21 cellular contexts compared by ENCODE assay signal in genomic region chr2:135169900-135170753, GRCh38.
DNase-seq lines count a peak whose midpoint lies in the region; ATAC-seq and TF ChIP-seq lines count a peak whose summit lies in the region.
"Had no signal": no experiment of that assay in that cellular context is flagged by ENCODE, and none has a peak within 500 bp of the region (broad histone marks: within the 10 kb centered on the region; RNA-seq: fewer than 3 reads in every experiment).

No MANE protein-coding gene starts in this region.

- peaks cover 55% of the 10 kb centered on the region for H3K36me3 Mint-ChIP-seq in activated CD4-positive, alpha-beta T cell treated with anti-CD3 and anti-CD28 coated beads, Interleukin-2, amount 10 ng/mL, durations not matched to agents 24 days and 14 days (ENCODE audit: low read depth)
- H3K36me3 Mint-ChIP-seq in activated naive CD8-positive, alpha-beta T cell treated with anti-CD3 and anti-CD28 coated beads for 36 hours: peaks cover 44% of the 10 kb centered on the region

- H3K27me3 Mint-ChIP-seq in activated CD4-positive, alpha-beta T cell treated with anti-CD3 and anti-CD28 coated beads, Interleukin-2, amount 10 ng/mL, durations not matched to agents 24 days and 14 days: no peaks in the 10 kb centered on the region
- no peaks in the 10 kb centered on the region for H3K27me3 Mint-ChIP-seq in activated naive CD8-positive, alpha-beta T cell treated with anti-CD3 and anti-CD28 coated beads for 36 hours

- H3K4me2 ChIP-seq in neural cell (ENCODE audit: low read length): no peak overlapping the region
- H3K4me2 ChIP-seq: A549, BLaER1 had no signal

- TF ChIP-seq RAD21 in neural cell (conservative IDR thresholded peaks at IDR 0.05): peak; percentile 10

- intact Hi-C loops in activated CD4-positive, alpha-beta T cell treated with anti-CD3 and anti-CD28 coated beads, Interleukin-2, amount 10 ng/mL, durations not matched to agents 24 days and 14 days (cut with micrococcal nuclease): no loop called here

- H4K20me1 ChIP-seq in neural cell (ENCODE audit: insufficient read depth): no peaks in the 10 kb centered on the region
- H4K20me1 ChIP-seq: BLaER1 had no signal

- TF ChIP-seq EP300 in neural cell (conservative IDR thresholded peaks at IDR 0.05; ENCODE audit: poor library complexity, severe bottlenecking): peak; percentile 58

- H3F3A ChIP-seq in neural cell (ENCODE audit: insufficient read depth, low read length, poor library complexity, severe bottlenecking): peaks cover 3% of the 10 kb centered on the region

- H3K4me3 Mint-ChIP-seq in activated CD4-positive, alpha-beta T cell treated with anti-CD3 and anti-CD28 coated beads, Interleukin-2, amount 10 ng/mL, durations not matched to agents 24 days and 14 days: peak overlapping the region; percentile 41
- H3K4me3 Mint-ChIP-seq in activated naive CD8-positive, alpha-beta T cell treated with anti-CD3 and anti-CD28 coated beads for 36 hours: peak overlapping the region; percentile 61
- H3K4me3 Mint-ChIP-seq: nephron had no signal

- no peak overlapping the region for H2AFZ ChIP-seq in neural cell (ENCODE audit: low read depth, low read length)

- TF ChIP-seq CTCF in neural cell (IDR thresholded peaks at IDR 0.05; ENCODE audit: poor library complexity, severe bottlenecking): no peak

- no peak for ATAC-seq in GM18520 (IDR thresholded peaks at IDR 0.05; ENCODE audit: unreplicated experiment)
- ATAC-seq: A549; activated CD4-positive, CD25-positive, alpha-beta regulatory T cell treated with anti-CD3 and anti-CD28 coated beads, Interleukin-2, amount 50 U/mL, for 24 hours; esophagus mucosa; gastroesophageal sphincter had no signal

- H3K27ac Mint-ChIP-seq in activated CD4-positive, alpha-beta T cell treated with anti-CD3 and anti-CD28 coated beads, Interleukin-2, amount 10 ng/mL, durations not matched to agents 24 days and 14 days: peak overlapping the region; percentile 30
- H3K27ac Mint-ChIP-seq in activated naive CD8-positive, alpha-beta T cell treated with anti-CD3 and anti-CD28 coated beads for 36 hours: peak overlapping the region; percentile 80
- H3K27ac Mint-ChIP-seq: nephron had no signal

- H3K27me3 ChIP-seq in neural cell (ENCODE audit: insufficient read depth, low read depth, low read length): no peaks in the 10 kb centered on the region
- H3K27me3 ChIP-seq: BLaER1, gastroesophageal sphincter, Peyer's patch, vagina had no signal

- no peak overlapping the region for H3K9ac ChIP-seq in neural cell (ENCODE audit: low read length)
- H3K9ac ChIP-seq: BLaER1 had no signal

- no peaks in the 10 kb centered on the region for H3K79me2 ChIP-seq in neural cell (replicated peaks; ENCODE audit: insufficient read depth, low read length)

- peaks cover 6% of the 10 kb centered on the region for H3K4me1 Mint-ChIP-seq in activated CD4-positive, alpha-beta T cell treated with anti-CD3 and anti-CD28 coated beads, Interleukin-2, amount 10 ng/mL, durations not matched to agents 24 days and 14 days
- H3K4me1 Mint-ChIP-seq in activated naive CD8-positive, alpha-beta T cell treated with anti-CD3 and anti-CD28 coated beads for 36 hours: peaks cover 17% of the 10 kb centered on the region
- H3K4me1 Mint-ChIP-seq: nephron had no signal

- H3K27ac ChIP-seq in neural cell (ENCODE audit: low read length): peak overlapping the region; percentile 46
- H3K27ac ChIP-seq: A549, BLaER1, gastroesophageal sphincter, Peyer's patch, vagina had no signal

- no peaks in the 10 kb centered on the region for H3K9me2 ChIP-seq in neural cell (ENCODE audit: insufficient read depth, low read length)

- no peaks in the 10 kb centered on the region for H3K9me3 Mint-ChIP-seq in activated CD4-positive, alpha-beta T cell treated with anti-CD3 and anti-CD28 coated beads, Interleukin-2, amount 10 ng/mL, durations not matched to agents 24 days and 14 days
- H3K9me3 Mint-ChIP-seq in activated naive CD8-positive, alpha-beta T cell treated with anti-CD3 and anti-CD28 coated beads for 36 hours: no peaks in the 10 kb centered on the region
- H3K9me3 Mint-ChIP-seq: nephron had no signal

- no peaks in the 10 kb centered on the region for H3K9me3 ChIP-seq in neural cell (ENCODE audit: low read length)
- H3K9me3 ChIP-seq: A549, BLaER1, gastroesophageal sphincter, Peyer's patch, vagina had no signal

- peaks cover 10% of the 10 kb centered on the region for H3K36me3 ChIP-seq in neural cell (ENCODE audit: insufficient read depth, low read length)

- DNase-seq in activated CD4-positive, alpha-beta T cell treated with anti-CD3 and anti-CD28 coated beads, Interleukin-2, amount 10 ng/mL, durations not matched to agents 24 days and 14 days: no peak
- DNase-seq in activated CD4-positive, alpha-beta T cell treated with anti-CD3 and anti-CD28 coated beads, Interleukin-2, amount 50 U/mL, for 1 hour: no peak
- peak; percentile 77 for DNase-seq in NCI-H2227 (lab: John Stamatoyannopoulos, UW; ENCODE audit: unreplicated experiment)
- no peak for DNase-seq in activated naive CD8-positive, alpha-beta T cell treated with anti-CD3 and anti-CD28 coated beads for 36 hours
- DNase-seq in HUDEP-2 (lab: John Stamatoyannopoulos, UW; ENCODE audit: unreplicated experiment in 76 of 76): no peak
- DNase-seq in NCI-H1105 treated with DMSO at 0.1 percent for 48 hours (lab: John Stamatoyannopoulos, UW): no peak
- DNase-seq: amniotic stem cell; caudate nucleus; Karpas-422; mesendoderm; Peyer's patch; stimulated activated CD4-positive, alpha-beta T cell treated with anti-CD3 and anti-CD28 coated beads, Interleukin-4, amount 100 ng/mL, for 4 hours had no signal

- no peak overlapping the region for H3K4me3 ChIP-seq in neural cell (ENCODE audit: low read length)
- H3K4me3 ChIP-seq: A549, BLaER1, gastroesophageal sphincter, Peyer's patch, vagina had no signal

TF ChIP-seq in neural cell, 6 proteins besides CTCF, POLR2A, EP300 and RAD21:
- TF ChIP-seq EZH2 (IDR thresholded peaks at IDR 0.05; ENCODE audit: borderline replicate concordance, insufficient read depth, low read length, poor library complexity, severe bottlenecking): no peak
- no peak for TF ChIP-seq SMC3 (conservative IDR thresholded peaks at IDR 0.05; ENCODE audit: poor library complexity)
- TF ChIP-seq TAF1 (IDR thresholded peaks at IDR 0.05; ENCODE audit: low read depth): no peak
- TF ChIP-seq, protein P1, sequence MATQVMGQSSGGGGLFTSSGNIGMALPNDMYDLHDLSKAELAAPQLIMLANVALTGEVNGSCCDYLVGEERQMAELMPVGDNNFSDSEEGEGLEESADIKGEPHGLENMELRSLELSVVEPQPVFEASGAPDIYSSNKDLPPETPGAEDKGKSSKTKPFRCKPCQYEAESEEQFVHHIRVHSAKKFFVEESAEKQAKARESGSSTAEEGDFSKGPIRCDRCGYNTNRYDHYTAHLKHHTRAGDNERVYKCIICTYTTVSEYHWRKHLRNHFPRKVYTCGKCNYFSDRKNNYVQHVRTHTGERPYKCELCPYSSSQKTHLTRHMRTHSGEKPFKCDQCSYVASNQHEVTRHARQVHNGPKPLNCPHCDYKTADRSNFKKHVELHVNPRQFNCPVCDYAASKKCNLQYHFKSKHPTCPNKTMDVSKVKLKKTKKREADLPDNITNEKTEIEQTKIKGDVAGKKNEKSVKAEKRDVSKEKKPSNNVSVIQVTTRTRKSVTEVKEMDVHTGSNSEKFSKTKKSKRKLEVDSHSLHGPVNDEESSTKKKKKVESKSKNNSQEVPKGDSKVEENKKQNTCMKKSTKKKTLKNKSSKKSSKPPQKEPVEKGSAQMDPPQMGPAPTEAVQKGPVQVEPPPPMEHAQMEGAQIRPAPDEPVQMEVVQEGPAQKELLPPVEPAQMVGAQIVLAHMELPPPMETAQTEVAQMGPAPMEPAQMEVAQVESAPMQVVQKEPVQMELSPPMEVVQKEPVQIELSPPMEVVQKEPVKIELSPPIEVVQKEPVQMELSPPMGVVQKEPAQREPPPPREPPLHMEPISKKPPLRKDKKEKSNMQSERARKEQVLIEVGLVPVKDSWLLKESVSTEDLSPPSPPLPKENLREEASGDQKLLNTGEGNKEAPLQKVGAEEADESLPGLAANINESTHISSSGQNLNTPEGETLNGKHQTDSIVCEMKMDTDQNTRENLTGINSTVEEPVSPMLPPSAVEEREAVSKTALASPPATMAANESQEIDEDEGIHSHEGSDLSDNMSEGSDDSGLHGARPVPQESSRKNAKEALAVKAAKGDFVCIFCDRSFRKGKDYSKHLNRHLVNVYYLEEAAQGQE (IDR thresholded peaks at IDR 0.05; ENCODE audit: borderline replicate concordance): no peak
- TF ChIP-seq POLR2AphosphoS5 (IDR thresholded peaks at IDR 0.05): peak; percentile 94
- TF ChIP-seq MXI1 (conservative IDR thresholded peaks at IDR 0.05; ENCODE audit: poor library complexity, severe bottlenecking): no peak
